Comparison of ENCODE assay signal across 9 cellular contexts in the genomic region with DNA sequence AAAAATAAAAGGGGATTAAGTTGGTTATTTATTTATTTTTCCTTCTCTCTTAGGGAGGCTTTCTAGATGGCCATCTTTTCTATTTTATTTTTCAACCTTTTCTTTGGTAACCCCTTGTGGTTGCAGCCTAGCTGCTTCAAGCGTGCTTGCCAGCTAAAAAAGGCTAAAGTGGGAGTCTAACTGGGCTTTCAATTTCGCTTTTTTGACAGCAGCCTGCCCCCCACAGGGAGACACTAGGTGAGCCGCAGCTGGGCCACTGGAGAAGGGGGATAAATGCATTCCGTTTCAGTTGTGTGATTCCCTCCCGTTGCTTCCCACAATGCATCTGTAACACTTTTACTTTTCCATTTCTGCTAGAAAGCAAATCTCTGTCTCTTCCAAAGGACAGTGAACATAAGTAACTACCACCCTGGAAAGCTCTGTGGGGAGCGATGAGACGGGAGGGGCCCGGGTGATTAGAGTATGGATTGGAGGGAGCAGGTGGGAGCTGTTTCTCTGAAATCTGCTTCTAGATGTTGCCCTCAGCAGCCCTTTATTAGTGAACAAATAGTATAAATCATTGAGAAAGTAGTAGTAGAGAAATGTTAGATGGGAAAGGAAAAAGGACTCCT.
DNase-seq lines count a peak whose midpoint lies in the region; ATAC-seq and TF ChIP-seq lines count a peak whose summit lies in the region.
"Had no signal": no experiment of that assay in that cellular context is flagged by ENCODE, and none has a peak within 500 bp of the region (broad histone marks: within the 10 kb centered on the region; RNA-seq: fewer than 3 reads in every experiment).

No MANE protein-coding gene starts in this region.

- no peaks in the 10 kb centered on the region for H3K36me3 ChIP-seq in osteoblast (ENCODE audit: insufficient read depth, low read length)

- ATAC-seq in GM19035 (IDR thresholded peaks at IDR 0.05; ENCODE audit: unreplicated experiment) (peak; percentile 42), HG02852 (IDR thresholded peaks at IDR 0.05; ENCODE audit: unreplicated experiment) (peak; percentile 54), WTC11 (peak; percentile 63), HG02884 (IDR thresholded peaks at IDR 0.05; ENCODE audit: unreplicated experiment) (no peak)

- TF ChIP-seq CTCF in WTC11 (IDR thresholded peaks at IDR 0.05) (no peak), osteoblast (IDR thresholded peaks at IDR 0.05; ENCODE audit: extremely low read depth, low read depth, low read length) (peak; percentile 22), Calu3 (IDR thresholded peaks at IDR 0.05; ENCODE audit: unreplicated experiment) (no peak)

- no peak overlapping the region; the same call in 1 of the 2 replicates for H3K4me3 Mint-ChIP-seq in WTC11
- H3K4me3 Mint-ChIP-seq in Calu3 (ENCODE audit: low read depth, unreplicated experiment), result no peak overlapping the region

- DNase-seq in WTC11 (ENCODE audit: low spot score) (peak; percentile 63), osteoblast (ENCODE audit: insufficient read length, low spot score, missing footprints) (no peak), G401 (ENCODE audit: low spot score) (no peak), Calu3 (no peak)
- no peak for DNase-seq in stimulated activated CD4-positive, alpha-beta T cell treated with anti-CD3 and anti-CD28 coated beads, Interleukin-2, amount 100 ng/mL, for 48 hours

- intact Hi-C loops in Calu3 (cut with micrococcal nuclease; ENCODE audit: unreplicated experiment), result no loop called here

- no peaks in the 10 kb centered on the region for H3K9me3 Mint-ChIP-seq in WTC11
- no peaks in the 10 kb centered on the region for H3K9me3 Mint-ChIP-seq in Calu3 (ENCODE audit: low read depth, unreplicated experiment)

- no peak overlapping the region for H3K27ac Mint-ChIP-seq in WTC11
- no peak overlapping the region for H3K27ac Mint-ChIP-seq in Calu3 (ENCODE audit: unreplicated experiment)

- H3K4me1 ChIP-seq in osteoblast (ENCODE audit: insufficient read depth, low read length), result peaks cover 5% of the 10 kb centered on the region

- H4K20me1 ChIP-seq in osteoblast (ENCODE audit: insufficient read depth, low read length), result no peaks in the 10 kb centered on the region

- H3K4me3 ChIP-seq in osteoblast (ENCODE audit: insufficient read depth, low read length), result peak overlapping the region; percentile 11
- H3K4me3 ChIP-seq: SK-N-MC had no signal

- in situ Hi-C loops in G401 (cut with HindIII; ENCODE audit: low sequenced_read_pairs), result no loop called here

- H3K27me3 ChIP-seq in osteoblast (ENCODE audit: insufficient read depth, low read length), result no peaks in the 10 kb centered on the region

- no peak overlapping the region for H3K27ac ChIP-seq in osteoblast (ENCODE audit: low read depth, low read length)
- H3K27ac ChIP-seq: SK-N-MC had no signal

- H3K9me3 ChIP-seq in osteoblast (ENCODE audit: low read depth, low read length), result no peaks in the 10 kb centered on the region

- peak overlapping the region; percentile 37 for H3K4me2 ChIP-seq in osteoblast (ENCODE audit: insufficient read depth, low read length)

- no peaks in the 10 kb centered on the region for H3K79me2 ChIP-seq in osteoblast (ENCODE audit: insufficient read depth, low read length)

- H3K4me1 Mint-ChIP-seq in WTC11 (peaks cover 53% of the 10 kb centered on the region), Calu3 (ENCODE audit: low read depth, unreplicated experiment) (no peaks in the 10 kb centered on the region)

- BruUV-seq in Calu3 (replicated peaks; lab: Mats Ljungman, UMichigan), result no TSS peak

- H3K36me3 Mint-ChIP-seq in WTC11, result no peaks in the 10 kb centered on the region
- no peaks in the 10 kb centered on the region for H3K36me3 Mint-ChIP-seq in Calu3 (ENCODE audit: insufficient read depth, unreplicated experiment)

- peak overlapping the region; percentile 47 for H2AFZ ChIP-seq in osteoblast (ENCODE audit: low read length)

- CTCF ChIA-PET in WTC11 (lab: Charles Lee), result interaction anchor here (0.6 to 2.0 kb wide), 7 partner anchors 10 to 175 kb away, joined by 3 to 6 read pairs (median 5); no protein-coding TSS in a partner anchor
- CTCF ChIA-PET in Calu3 (lab: Charles Lee), result no interaction called here

- POLR2A ChIA-PET in WTC11 (lab: Charles Lee), result no interaction called here

- H3K27me3 Mint-ChIP-seq in WTC11 (ENCODE audit: low read depth) (peaks cover 12% of the 10 kb centered on the region; the same call in 1 of the 2 replicates), Calu3 (ENCODE audit: unreplicated experiment) (no peaks in the 10 kb centered on the region)

TF ChIP-seq in WTC11, 78 proteins besides CTCF, POLR2A, EP300 and RAD21 (continues in another document):
- TF ChIP-seq FOXK1 (CRISPR knock-in tag; IDR thresholded peaks at IDR 0.05) (no peak), JAZF1 (CRISPR knock-in tag; IDR thresholded peaks at IDR 0.05) (no peak), MXD4 (CRISPR knock-in tag; IDR thresholded peaks at IDR 0.05; ENCODE audit: borderline replicate concordance) (no peak), ZNF423 (CRISPR knock-in tag; IDR thresholded peaks at IDR 0.05) (peak; percentile 90), PRRX2 (CRISPR knock-in tag; IDR thresholded peaks at IDR 0.05) (no peak), CREM (CRISPR knock-in tag; IDR thresholded peaks at IDR 0.05) (0 out of 2 replicates have a peak, but pooled peaks have one; percentile 32), ZNF396 (CRISPR knock-in tag; IDR thresholded peaks at IDR 0.05; ENCODE audit: borderline replicate concordance) (no peak), SMAD3 (CRISPR knock-in tag; IDR thresholded peaks at IDR 0.05; ENCODE audit: borderline replicate concordance) (no peak), FOXP1 (CRISPR knock-in tag; IDR thresholded peaks at IDR 0.05; ENCODE audit: borderline replicate concordance) (no peak), NR3C1 (CRISPR knock-in tag; conservative IDR thresholded peaks at IDR 0.05; ENCODE audit: low read depth) (no peak), ZNF138 (CRISPR knock-in tag; conservative IDR thresholded peaks at IDR 0.05) (no peak)
- TF ChIP-seq, protein P1, sequence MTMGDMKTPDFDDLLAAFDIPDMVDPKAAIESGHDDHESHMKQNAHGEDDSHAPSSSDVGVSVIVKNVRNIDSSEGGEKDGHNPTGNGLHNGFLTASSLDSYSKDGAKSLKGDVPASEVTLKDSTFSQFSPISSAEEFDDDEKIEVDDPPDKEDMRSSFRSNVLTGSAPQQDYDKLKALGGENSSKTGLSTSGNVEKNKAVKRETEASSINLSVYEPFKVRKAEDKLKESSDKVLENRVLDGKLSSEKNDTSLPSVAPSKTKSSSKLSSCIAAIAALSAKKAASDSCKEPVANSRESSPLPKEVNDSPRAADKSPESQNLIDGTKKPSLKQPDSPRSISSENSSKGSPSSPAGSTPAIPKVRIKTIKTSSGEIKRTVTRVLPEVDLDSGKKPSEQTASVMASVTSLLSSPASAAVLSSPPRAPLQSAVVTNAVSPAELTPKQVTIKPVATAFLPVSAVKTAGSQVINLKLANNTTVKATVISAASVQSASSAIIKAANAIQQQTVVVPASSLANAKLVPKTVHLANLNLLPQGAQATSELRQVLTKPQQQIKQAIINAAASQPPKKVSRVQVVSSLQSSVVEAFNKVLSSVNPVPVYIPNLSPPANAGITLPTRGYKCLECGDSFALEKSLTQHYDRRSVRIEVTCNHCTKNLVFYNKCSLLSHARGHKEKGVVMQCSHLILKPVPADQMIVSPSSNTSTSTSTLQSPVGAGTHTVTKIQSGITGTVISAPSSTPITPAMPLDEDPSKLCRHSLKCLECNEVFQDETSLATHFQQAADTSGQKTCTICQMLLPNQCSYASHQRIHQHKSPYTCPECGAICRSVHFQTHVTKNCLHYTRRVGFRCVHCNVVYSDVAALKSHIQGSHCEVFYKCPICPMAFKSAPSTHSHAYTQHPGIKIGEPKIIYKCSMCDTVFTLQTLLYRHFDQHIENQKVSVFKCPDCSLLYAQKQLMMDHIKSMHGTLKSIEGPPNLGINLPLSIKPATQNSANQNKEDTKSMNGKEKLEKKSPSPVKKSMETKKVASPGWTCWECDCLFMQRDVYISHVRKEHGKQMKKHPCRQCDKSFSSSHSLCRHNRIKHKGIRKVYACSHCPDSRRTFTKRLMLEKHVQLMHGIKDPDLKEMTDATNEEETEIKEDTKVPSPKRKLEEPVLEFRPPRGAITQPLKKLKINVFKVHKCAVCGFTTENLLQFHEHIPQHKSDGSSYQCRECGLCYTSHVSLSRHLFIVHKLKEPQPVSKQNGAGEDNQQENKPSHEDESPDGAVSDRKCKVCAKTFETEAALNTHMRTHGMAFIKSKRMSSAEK (CRISPR knock-in tag; IDR thresholded peaks at IDR 0.05; ENCODE audit: borderline replicate concordance), result no peak
- TF ChIP-seq, protein P2, sequence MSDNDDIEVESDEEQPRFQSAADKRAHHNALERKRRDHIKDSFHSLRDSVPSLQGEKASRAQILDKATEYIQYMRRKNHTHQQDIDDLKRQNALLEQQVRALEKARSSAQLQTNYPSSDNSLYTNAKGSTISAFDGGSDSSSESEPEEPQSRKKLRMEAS (CRISPR knock-in tag; IDR thresholded peaks at IDR 0.05), result no peak
- TF ChIP-seq, protein P3, sequence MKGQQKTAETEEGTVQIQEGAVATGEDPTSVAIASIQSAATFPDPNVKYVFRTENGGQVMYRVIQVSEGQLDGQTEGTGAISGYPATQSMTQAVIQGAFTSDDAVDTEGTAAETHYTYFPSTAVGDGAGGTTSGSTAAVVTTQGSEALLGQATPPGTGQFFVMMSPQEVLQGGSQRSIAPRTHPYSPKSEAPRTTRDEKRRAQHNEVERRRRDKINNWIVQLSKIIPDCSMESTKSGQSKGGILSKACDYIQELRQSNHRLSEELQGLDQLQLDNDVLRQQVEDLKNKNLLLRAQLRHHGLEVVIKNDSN (CRISPR knock-in tag; IDR thresholded peaks at IDR 0.05), result no peak
